Comparison of ENCODE assay signal across 9 cellular contexts in genomic region chr6:149065658-149066556, GRCh38.
DNase-seq lines count a peak whose midpoint lies in the region; ATAC-seq and TF ChIP-seq lines count a peak whose summit lies in the region.
"Had no signal": no experiment of that assay in that cellular context is flagged by ENCODE, and none has a peak within 500 bp of the region (broad histone marks: within the 10 kb centered on the region; RNA-seq: fewer than 3 reads in every experiment).

No MANE protein-coding gene starts in this region.

- ATAC-seq in Right ventricle myocardium inferior (peak; percentile 26), HG02943 (IDR thresholded peaks at IDR 0.05; ENCODE audit: low read depth, unreplicated experiment) (peak; percentile 93), left ventricle myocardium superior (peak; percentile 46)

- no peaks in the 10 kb centered on the region for H3K9me3 ChIP-seq in left ventricle myocardium inferior (replicated peaks)

- H3K4me1 ChIP-seq in left ventricle myocardium inferior, result peaks cover 37% of the 10 kb centered on the region

- DNase-seq in Right ventricle myocardium inferior (ENCODE audit: missing footprints) (no peak), left ventricle myocardium inferior (no peak), SIG-M5 treated with dmso at 0.1 percent for 504 hours (lab: John Stamatoyannopoulos, UW; ENCODE audit: unreplicated experiment) (peak; percentile 99), left ventricle myocardium superior (no peak), A172 (ENCODE audit: low spot score) (no peak), NCI-H510A treated with DMSO at 0.1 percent for 48 hours (lab: John Stamatoyannopoulos, UW) (no peak), kidney glomerular epithelial cell (lab: John Stamatoyannopoulos, UW) (no peak)

- no peaks in the 10 kb centered on the region for H3K27me3 ChIP-seq in left ventricle myocardium inferior (ENCODE audit: low read depth)

- TF ChIP-seq CTCF in left ventricle myocardium inferior (IDR thresholded peaks at IDR 0.05; ENCODE audit: borderline replicate concordance), result no peak

- no peak overlapping the region for H3K27ac ChIP-seq in left ventricle myocardium inferior (replicated peaks)
- H3K27ac ChIP-seq: C4-2B had no signal

- no peaks in the 10 kb centered on the region for H3K36me3 ChIP-seq in left ventricle myocardium inferior

- intact Hi-C loops in Right ventricle myocardium inferior (cut with DNase I) (no loop called here), left ventricle myocardium inferior (cut with micrococcal nuclease) (no loop called here), left ventricle myocardium superior (cut with micrococcal nuclease) (no loop called here)

- no peak overlapping the region for H3K4me3 ChIP-seq in left ventricle myocardium inferior

Comparison
In these comparisons a context has a peak if more than half of its experiments do, and no peak if none do; other contexts are left out.
1. ATAC-seq: peak in every context shown above with its lines; median percentile 93 in HG02943; 46 in left ventricle myocardium superior; 26 in Right ventricle myocardium inferior.